ENCODE assay signal across 8 cellular contexts in the genomic region with DNA sequence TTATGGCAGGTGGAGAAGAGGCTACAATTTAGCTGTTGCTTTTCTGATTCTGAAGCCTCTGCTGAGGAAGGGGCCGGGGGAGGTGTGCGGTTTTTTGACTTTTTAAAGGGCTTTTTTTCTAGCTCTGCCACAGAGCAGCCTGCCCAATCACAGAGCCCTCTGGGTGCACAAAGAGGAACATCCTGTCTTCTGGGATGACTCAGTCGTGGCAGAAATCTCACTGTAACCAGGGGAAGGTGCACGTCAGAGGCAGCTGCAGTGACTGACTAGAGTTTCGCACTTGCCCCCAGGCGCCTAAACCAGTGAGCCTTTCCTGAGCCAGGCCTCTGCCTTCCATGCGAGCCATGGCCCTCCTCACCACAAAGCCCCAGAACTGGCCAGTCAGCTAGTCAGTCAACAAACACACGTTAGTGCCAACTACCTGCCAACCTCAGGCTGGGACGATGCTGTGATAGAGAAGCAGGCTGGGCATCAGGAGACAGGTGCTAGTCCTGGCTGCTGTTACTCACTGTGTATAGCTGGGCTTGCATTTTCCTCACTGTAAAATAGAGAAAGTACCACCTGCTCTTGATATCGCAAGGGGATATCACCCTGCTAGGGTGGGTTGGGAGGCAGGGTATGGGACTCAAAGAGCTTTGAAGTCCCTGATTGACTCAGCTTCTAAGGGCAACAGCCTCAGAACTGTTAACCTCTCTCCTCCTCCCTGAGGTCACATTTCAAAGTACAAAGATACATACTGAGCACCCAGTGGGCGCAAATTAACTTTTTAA. TPM values are rescaled to one million over a fixed set of nuclear protein-coding genes. Genes with fewer than 3 reads are reported as not detected.
DNase-seq lines count a peak whose midpoint lies in the region; ATAC-seq, FAIRE-seq and TF ChIP-seq lines count a peak whose summit lies in the region.

No MANE protein-coding gene starts in this region.

- TF ChIP-seq RAD21 in liver (IDR thresholded peaks at IDR 0.05), result peak in 1 of 2 donors; percentile 16

- 35% methylated on average over 11 of the region's 11 CpGs for WGBS in liver

- H3K27ac ChIP-seq in breast epithelium (peak overlapping the region; percentile 87 to 97), liver (ENCODE audit: low read depth in 1 of 2, low read length in 2 of 2) (peak overlapping the region; percentile 75 to 97)

- TF ChIP-seq CTCF in BE2C (IDR thresholded peaks at IDR 0.05; ENCODE audit: low read depth, low read length) (no peak), WI38 (IDR thresholded peaks at IDR 0.05; ENCODE audit: low read depth, low read length) (no peak), breast epithelium (IDR thresholded peaks at IDR 0.05) (no peak), liver (IDR thresholded peaks at IDR 0.05; ENCODE audit: low read depth, low read length, missing input control) (no peak)

- FAIRE-seq in HTR-8/SVneo (lab: Jason Lieb, UNC), result no peak

- H3K4me1 ChIP-seq in BE2C, result 0 out of 2 replicates have a peak, but pooled peaks cover 4% of the 10 kb centered on the region
- H3K4me1 ChIP-seq in breast epithelium, result peaks cover 12 to 13% of the 10 kb centered on the region in 2 donors
- peaks cover 14 to 72% (median 55%) of the 10 kb centered on the region in 4 donors for H3K4me1 ChIP-seq in liver (ENCODE audit: control insufficient read depth in 4 of 4, insufficient read depth in 4 of 4, low read length in 3 of 4)

- peak; percentile 77 for ATAC-seq in GM21360 (IDR thresholded peaks at IDR 0.05; ENCODE audit: unreplicated experiment)

- intact Hi-C loops in breast epithelium (cut with DNase I; ENCODE audit: low total_unique reads), result no loop called here

- no peaks in the 10 kb centered on the region for H3K36me3 ChIP-seq in BE2C
- no peaks in the 10 kb centered on the region for H3K36me3 ChIP-seq in breast epithelium
- peaks cover 0 to 2% (median 0%) of the 10 kb centered on the region in 4 donors for H3K36me3 ChIP-seq in liver (ENCODE audit: control insufficient read depth in 4 of 4, insufficient read depth in 3 of 4, low read depth in 1 of 4, low read length in 3 of 4)

- DNase-seq in BE2C, result peak; percentile 56
- peak; percentile 70 for DNase-seq in HTR-8/SVneo (ENCODE audit: insufficient read length, low spot score)
- peak; percentile 75 to 82 for DNase-seq in breast epithelium (ENCODE audit: low spot score in 2 of 2)
- peak; percentile 57 to 84 (median 77) for DNase-seq in stimulated activated CD4-positive, alpha-beta T cell treated with anti-CD3 and anti-CD28 coated beads, TNF-alpha, amount 100 ng/mL, for 4 hours (ENCODE audit: low read depth in 3 of 3)
- no peak for DNase-seq in NCI-H1105 (lab: John Stamatoyannopoulos, UW)

- TF ChIP-seq POLR2A in breast epithelium (IDR thresholded peaks at IDR 0.05), result no peak

- no peaks in the 10 kb centered on the region for H3K27me3 ChIP-seq in BE2C
- no peaks in the 10 kb centered on the region for H3K27me3 ChIP-seq in breast epithelium
- no peaks in the 10 kb centered on the region for H3K27me3 ChIP-seq in liver (ENCODE audit: control insufficient read depth in 4 of 4, insufficient read depth in 4 of 4, low read length in 3 of 4)

- H3K4me3 ChIP-seq in BE2C (ENCODE audit: low read depth, low read length) (no peak overlapping the region), WI38 (ENCODE audit: low read depth, low read length) (peak overlapping the region; percentile 74; the same call in 1 of the 2 replicates), breast epithelium (peak overlapping the region; percentile 50 to 77 (median 51)), liver (ENCODE audit: low read depth in 1 of 3, low read length in 3 of 3) (peak overlapping the region; percentile 7 to 53 (median 40))

- H3K9me3 ChIP-seq in BE2C (no peaks in the 10 kb centered on the region), breast epithelium (no peaks in the 10 kb centered on the region), liver (ENCODE audit: control insufficient read depth in 4 of 4, low read length in 3 of 4) (no peaks in the 10 kb centered on the region)

- peak overlapping the region; percentile 51 to 75 for H3K9ac ChIP-seq in liver (ENCODE audit: low read depth in 1 of 2, low read length in 2 of 2)

TF ChIP-seq in liver, 16 proteins besides CTCF, POLR2A, EP300 and RAD21:
- TF ChIP-seq HNF4G (IDR thresholded peaks at IDR 0.05), result peak; percentile 95
- TF ChIP-seq, protein P1, sequence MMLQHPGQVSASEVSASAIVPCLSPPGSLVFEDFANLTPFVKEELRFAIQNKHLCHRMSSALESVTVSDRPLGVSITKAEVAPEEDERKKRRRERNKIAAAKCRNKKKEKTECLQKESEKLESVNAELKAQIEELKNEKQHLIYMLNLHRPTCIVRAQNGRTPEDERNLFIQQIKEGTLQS (IDR thresholded peaks at IDR 0.05), result peak; percentile 37
- TF ChIP-seq, protein P2, sequence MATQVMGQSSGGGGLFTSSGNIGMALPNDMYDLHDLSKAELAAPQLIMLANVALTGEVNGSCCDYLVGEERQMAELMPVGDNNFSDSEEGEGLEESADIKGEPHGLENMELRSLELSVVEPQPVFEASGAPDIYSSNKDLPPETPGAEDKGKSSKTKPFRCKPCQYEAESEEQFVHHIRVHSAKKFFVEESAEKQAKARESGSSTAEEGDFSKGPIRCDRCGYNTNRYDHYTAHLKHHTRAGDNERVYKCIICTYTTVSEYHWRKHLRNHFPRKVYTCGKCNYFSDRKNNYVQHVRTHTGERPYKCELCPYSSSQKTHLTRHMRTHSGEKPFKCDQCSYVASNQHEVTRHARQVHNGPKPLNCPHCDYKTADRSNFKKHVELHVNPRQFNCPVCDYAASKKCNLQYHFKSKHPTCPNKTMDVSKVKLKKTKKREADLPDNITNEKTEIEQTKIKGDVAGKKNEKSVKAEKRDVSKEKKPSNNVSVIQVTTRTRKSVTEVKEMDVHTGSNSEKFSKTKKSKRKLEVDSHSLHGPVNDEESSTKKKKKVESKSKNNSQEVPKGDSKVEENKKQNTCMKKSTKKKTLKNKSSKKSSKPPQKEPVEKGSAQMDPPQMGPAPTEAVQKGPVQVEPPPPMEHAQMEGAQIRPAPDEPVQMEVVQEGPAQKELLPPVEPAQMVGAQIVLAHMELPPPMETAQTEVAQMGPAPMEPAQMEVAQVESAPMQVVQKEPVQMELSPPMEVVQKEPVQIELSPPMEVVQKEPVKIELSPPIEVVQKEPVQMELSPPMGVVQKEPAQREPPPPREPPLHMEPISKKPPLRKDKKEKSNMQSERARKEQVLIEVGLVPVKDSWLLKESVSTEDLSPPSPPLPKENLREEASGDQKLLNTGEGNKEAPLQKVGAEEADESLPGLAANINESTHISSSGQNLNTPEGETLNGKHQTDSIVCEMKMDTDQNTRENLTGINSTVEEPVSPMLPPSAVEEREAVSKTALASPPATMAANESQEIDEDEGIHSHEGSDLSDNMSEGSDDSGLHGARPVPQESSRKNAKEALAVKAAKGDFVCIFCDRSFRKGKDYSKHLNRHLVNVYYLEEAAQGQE (IDR thresholded peaks at IDR 0.05), result peak; percentile 64
- TF ChIP-seq TAF1 (conservative IDR thresholded peaks at IDR 0.05), result no peak
- peak; percentile 35 for TF ChIP-seq NR2F2 (IDR thresholded peaks at IDR 0.05)
- no peak for TF ChIP-seq FOXA1 (IDR thresholded peaks at IDR 0.05)
- no peak for TF ChIP-seq EGR1 (IDR thresholded peaks at IDR 0.05; ENCODE audit: low read depth in 2 of 2)
- TF ChIP-seq GABPA (IDR thresholded peaks at IDR 0.05 in 1 of 2, conservative IDR thresholded peaks at IDR 0.05 in 1 of 2), result no peak
- TF ChIP-seq, protein P3, sequence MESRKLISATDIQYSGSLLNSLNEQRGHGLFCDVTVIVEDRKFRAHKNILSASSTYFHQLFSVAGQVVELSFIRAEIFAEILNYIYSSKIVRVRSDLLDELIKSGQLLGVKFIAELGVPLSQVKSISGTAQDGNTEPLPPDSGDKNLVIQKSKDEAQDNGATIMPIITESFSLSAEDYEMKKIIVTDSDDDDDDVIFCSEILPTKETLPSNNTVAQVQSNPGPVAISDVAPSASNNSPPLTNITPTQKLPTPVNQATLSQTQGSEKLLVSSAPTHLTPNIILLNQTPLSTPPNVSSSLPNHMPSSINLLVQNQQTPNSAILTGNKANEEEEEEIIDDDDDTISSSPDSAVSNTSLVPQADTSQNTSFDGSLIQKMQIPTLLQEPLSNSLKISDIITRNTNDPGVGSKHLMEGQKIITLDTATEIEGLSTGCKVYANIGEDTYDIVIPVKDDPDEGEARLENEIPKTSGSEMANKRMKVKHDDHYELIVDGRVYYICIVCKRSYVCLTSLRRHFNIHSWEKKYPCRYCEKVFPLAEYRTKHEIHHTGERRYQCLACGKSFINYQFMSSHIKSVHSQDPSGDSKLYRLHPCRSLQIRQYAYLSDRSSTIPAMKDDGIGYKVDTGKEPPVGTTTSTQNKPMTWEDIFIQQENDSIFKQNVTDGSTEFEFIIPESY (IDR thresholded peaks at IDR 0.05), result no peak
- peak; percentile 100 for TF ChIP-seq RXRA (IDR thresholded peaks at IDR 0.05)
- no peak for TF ChIP-seq YY1 (IDR thresholded peaks at IDR 0.05)
- peak; percentile 72 for TF ChIP-seq SP1 (IDR thresholded peaks at IDR 0.05)
- TF ChIP-seq JUND (IDR thresholded peaks at IDR 0.05), result peak; percentile 43 to 70
- TF ChIP-seq FOXA2 (IDR thresholded peaks at IDR 0.05), result peak; percentile 10
- TF ChIP-seq HNF4A (conservative IDR thresholded peaks at IDR 0.05), result peak; percentile 98 to 99
- TF ChIP-seq, protein P4, sequence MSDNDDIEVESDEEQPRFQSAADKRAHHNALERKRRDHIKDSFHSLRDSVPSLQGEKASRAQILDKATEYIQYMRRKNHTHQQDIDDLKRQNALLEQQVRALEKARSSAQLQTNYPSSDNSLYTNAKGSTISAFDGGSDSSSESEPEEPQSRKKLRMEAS (IDR thresholded peaks at IDR 0.05), result no peak

RNA-seq across cellular contexts. Expression of a gene that starts 2.2 kb away (rescaled TPM):
- polyA plus RNA-seq in BE2C (2012; ENCODE audit: insufficient read depth, insufficient read length, low read depth), result 23.9 TPM
- total RNA-seq in breast epithelium (10 to 100 TPM; 20.1 to 52.0 (median 35.7) TPM), liver (10 to 100 TPM in 1 of 2 donors, 1 to 10 TPM in 1; 7.2 to 31.7 TPM)
- polyA plus RNA-seq in liver, result 1 to 10 TPM; 4.2 to 6.6 TPM

RNA-seq across cellular contexts. Expression of a gene that starts 55.9 kb away (rescaled TPM):
- polyA plus RNA-seq in BE2C (2012; ENCODE audit: insufficient read depth, insufficient read length, low read depth), result not detected
- total RNA-seq in breast epithelium (1 to 10 TPM in 2 of 3 donors, not detected in 1; 1.6 to 2.9 TPM), liver (1,000 to 10,000 TPM in 1 of 2 donors, 100 to 1,000 TPM in 1; 276 to 4,866 TPM)
- polyA plus RNA-seq in liver, result 1,000 to 10,000 TPM; 5,754 to 7,373 TPM

Comparison
In these comparisons a context has a peak if more than half of its experiments do, and no peak if none do; other contexts are left out.
1. RNA of a gene that starts 55.9 kb away (total RNA-seq): 276 to 4,866 TPM in liver; 1.6 to 2.9 TPM in breast epithelium; every median in the first group is over 10 times any median in the second.